In genomic region chr20:57654998-57655811, GRCh38 we compare ENCODE assay signal across 11 cellular contexts. TPM values are rescaled to one million over a fixed set of nuclear protein-coding genes. Genes with fewer than 3 reads are reported as not detected.
DNase-seq lines count a peak whose midpoint lies in the region; ATAC-seq, FAIRE-seq and TF ChIP-seq lines count a peak whose summit lies in the region.
"Had no signal": no experiment of that assay in that cellular context is flagged by ENCODE, and none has a peak within 500 bp of the region (broad histone marks: within the 10 kb centered on the region; RNA-seq: fewer than 3 reads in every experiment).

No MANE protein-coding gene starts in this region.

- intact Hi-C loops in right lobe of liver (cut with DNase I) = loop anchor here in 1 of 2 donors (5.0 to 10.0 kb wide), 2 partner anchors 440 to 522 kb away; no protein-coding TSS in a partner anchor
- intact Hi-C loops in HepG2 (cut with micrococcal nuclease; ENCODE audit: unreplicated experiment) = loop anchor here (1.0 kb wide), 3 partner anchors 432 to 554 kb away; no protein-coding TSS in a partner anchor
- intact Hi-C loops in K562 (cut with micrococcal nuclease) = loop anchor here (1.0 to 10.0 kb wide), 5 partner anchors 58 to 524 kb away; no protein-coding TSS in a partner anchor

- H4K20me1 ChIP-seq in HepG2 (ENCODE audit: insufficient read depth, low read length) (peaks cover 3% of the 10 kb centered on the region; the same call in 1 of the 2 replicates), K562 (replicated peaks; ENCODE audit: control insufficient read depth, insufficient read depth, low read length) (0 out of 2 replicates have a peak, but pooled peaks cover 9% of the 10 kb centered on the region)

- FAIRE-seq in HepG2 (lab: Jason Lieb, UNC) (no peak), K562 (lab: Jason Lieb, UNC) (no peak)
- FAIRE-seq: colon, small intestine had no signal

- WGBS in right lobe of liver (ENCODE audit: insufficient coverage, low coverage, low lambda C conversion rate, missing lambda C conversion rate) = 60% methylated on average over 10 of the region's 22 CpGs
- 7% methylated on average over 22 of the region's 22 CpGs for WGBS in HepG2 (ENCODE audit: low lambda C conversion rate)
- WGBS in K562 (ENCODE audit: insufficient coverage, low coverage, missing lambda C conversion rate) = 3% methylated on average over 19 of the region's 22 CpGs
- 82 to 86% methylated on average over 22 of the region's 22 CpGs for WGBS in lung, 2 donors

- CTCF ChIA-PET in HepG2 (lab: Yijun Ruan, JAX; ENCODE audit: low intra/inter-chr PET ratio, low total read pairs) = interaction anchor here (1.2 to 3.1 kb wide), 4 partner anchors 431 to 555 kb away, joined by 6 to 46 read pairs (median 19); no protein-coding TSS in a partner anchor
- CTCF ChIA-PET in K562 (lab: Yijun Ruan, JAX; ENCODE audit: low intra/inter-chr PET ratio) = interaction anchor here (1.1 to 3.1 kb wide), 4 partner anchors 58 to 555 kb away, joined by 3 to 32 read pairs (median 10); no protein-coding TSS in a partner anchor

- POLR2A ChIA-PET in HepG2 (lab: Yijun Ruan, JAX) (no interaction called here), K562 (lab: Yijun Ruan, JAX) (interaction anchor here (0.5 to 1.0 kb wide), 5 partner anchors 12 to 547 kb away, joined by 3 to 4 read pairs (median 3); no protein-coding TSS in a partner anchor)

- H3K4me1 ChIP-seq in right lobe of liver (no peaks in the 10 kb centered on the region), HepG2 (ENCODE audit: insufficient read depth, low read length) (peaks cover 13% of the 10 kb centered on the region), K562 (replicated peaks in 1 of 2; ENCODE audit: control insufficient read depth in 2 of 2, insufficient read depth in 2 of 2, low read length in 2 of 2) (peaks cover 0 to 18% of the 10 kb centered on the region in 2 experiments; a peak in 1 of 5 replicates), lung (ENCODE audit: control insufficient read depth in 2 of 2, insufficient read depth in 2 of 2, low read length in 2 of 2) (no peaks in the 10 kb centered on the region)

- BruUV-seq in HepG2 (replicated peaks; lab: Mats Ljungman, UMichigan) = no TSS peak
- BruUV-seq in K562 (replicated peaks; lab: Mats Ljungman, UMichigan) = no TSS peak

- H2AFZ ChIP-seq in HepG2 (ENCODE audit: low read length) (no peak overlapping the region), K562 (ENCODE audit: low read depth, low read length) (no peak overlapping the region)

- H3K27me3 ChIP-seq in right lobe of liver (no peaks in the 10 kb centered on the region), HepG2 (ENCODE audit: control insufficient read depth in 1 of 2, insufficient read depth in 2 of 2, low read length in 2 of 2) (peaks cover 36 to 97% of the 10 kb centered on the region in 2 experiments), K562 (ENCODE audit: control insufficient read depth in 2 of 2, insufficient read depth in 2 of 2, low read length in 2 of 2) (peaks cover 30 to 82% of the 10 kb centered on the region in 2 experiments; a peak in 3 of 5 replicates), lung (ENCODE audit: control insufficient read depth, insufficient read depth) (no peaks in the 10 kb centered on the region)

- peak in 2 of 3 donors; percentile 10 to 42 for DNase-seq in right lobe of liver
- DNase-seq in HepG2 (ENCODE audit: low spot score) = no peak
- peak in 1 of 4 experiments; percentile 10 for DNase-seq in K562 (ENCODE audit: extremely low read depth in 1 of 4, low spot score in 3 of 4)
- DNase-seq in lung (ENCODE audit: low spot score) = peak; percentile 28
- DNase-seq in GOT3 (lab: John Stamatoyannopoulos, UW) = no peak
- DNase-seq in NCI-H510A (lab: John Stamatoyannopoulos, UW) = no peak
- no peak for DNase-seq in activated CD4-positive, alpha-beta T cell treated with anti-CD3 and anti-CD28 coated beads, Interleukin-2, amount 50 U/mL, for 1 hour

- H3K9ac ChIP-seq in HepG2 (ENCODE audit: insufficient read depth, low read depth, low read length) (no peak overlapping the region), K562 (ENCODE audit: insufficient read depth in 1 of 2, low read depth in 2 of 2, low read length in 2 of 2) (no peak overlapping the region)

- H3K4me2 ChIP-seq in HepG2 (ENCODE audit: low read depth, low read length) (no peak overlapping the region), K562 (ENCODE audit: insufficient read depth, low read length) (no peak overlapping the region)

- H3K27ac ChIP-seq in right lobe of liver = no peak overlapping the region
- no peak overlapping the region for H3K27ac ChIP-seq in HepG2 (ENCODE audit: extremely low read length, insufficient read depth, low read length)
- no peak overlapping the region for H3K27ac ChIP-seq in K562 (ENCODE audit: extremely low read depth, low read depth, low read length)
- no peak overlapping the region for H3K27ac ChIP-seq in lung (ENCODE audit: low read depth in 1 of 2, low read length in 1 of 2)

- H3K9me1 ChIP-seq in K562 (ENCODE audit: control insufficient read depth, insufficient read depth, low read length) = no peaks in the 10 kb centered on the region

- in situ Hi-C loops in HepG2 (cut with HindIII; ENCODE audit: extremely low pct_ligation_motif_present, low pct_unique_long_range_greater_than_20kb) = loop anchor here (5.0 kb wide), 2 partner anchors 432 to 522 kb away; no protein-coding TSS in a partner anchor
- in situ Hi-C loops in K562 (cut with MboI) = no loop called here

- H3K9me3 ChIP-seq in right lobe of liver (no peaks in the 10 kb centered on the region), HepG2 (ENCODE audit: low read length) (no peaks in the 10 kb centered on the region), K562 (replicated peaks; ENCODE audit: control insufficient read depth, insufficient read depth, low read depth, low read length) (no peaks in the 10 kb centered on the region), lung (ENCODE audit: control insufficient read depth in 2 of 2, insufficient read depth in 1 of 2, low read length in 1 of 2) (no peaks in the 10 kb centered on the region)

- H3K4me3 ChIP-seq in right lobe of liver (no peak overlapping the region), HepG2 (replicated peaks in 1 of 3; ENCODE audit: insufficient read depth in 1 of 3, low read depth in 2 of 3, low read length in 3 of 3) (no peak overlapping the region), K562 (no peak overlapping the region), lung (no peak overlapping the region)

- TF ChIP-seq EP300 in HepG2 (IDR thresholded peaks at IDR 0.05; ENCODE audit: low read depth in 2 of 2, low read length in 2 of 2) (no peak), HepG2 (CRISPR knock-in tag; IDR thresholded peaks at IDR 0.05; ENCODE audit: borderline replicate concordance) (no peak), K562 (IDR thresholded peaks at IDR 0.05; ENCODE audit: low read length) (no peak; the same call in 1 of the 2 replicates)

- TF ChIP-seq POLR2A in right lobe of liver (IDR thresholded peaks at IDR 0.05) = no peak
- no peak for TF ChIP-seq POLR2A in HepG2 (IDR thresholded peaks at IDR 0.05; ENCODE audit: insufficient read depth in 1 of 2, low read depth in 2 of 2, low read length in 2 of 2)
- TF ChIP-seq POLR2A in K562 (conservative IDR thresholded peaks at IDR 0.05) = no peak

- ATAC-seq in right lobe of liver (no peak), HepG2 (no peak), K562 (peak; percentile 53), lung (ENCODE audit: insufficient read depth, low FRiP score) (no peak), HG02970 (IDR thresholded peaks at IDR 0.05; ENCODE audit: low FRiP score, unreplicated experiment) (no peak)

- H3K36me3 ChIP-seq in right lobe of liver = no peaks in the 10 kb centered on the region
- H3K36me3 ChIP-seq in HepG2 (replicated peaks in 1 of 2; ENCODE audit: control insufficient read depth in 1 of 2, insufficient read depth in 2 of 2, low read length in 2 of 2) = no peaks in the 10 kb centered on the region
- H3K36me3 ChIP-seq in K562 (ENCODE audit: control insufficient read depth, insufficient read depth, low read length) = no peaks in the 10 kb centered on the region
- H3K36me3 ChIP-seq in lung (ENCODE audit: control insufficient read depth in 2 of 2, insufficient read depth in 2 of 2, low read length in 2 of 2) = peaks cover 3 to 46% of the 10 kb centered on the region in 2 donors

- no peak for TF ChIP-seq RAD21 in HepG2 (CRISPR knock-in tag; IDR thresholded peaks at IDR 0.05)
- TF ChIP-seq RAD21 in K562 (CRISPR knock-in tag; conservative IDR thresholded peaks at IDR 0.05 in 1 of 2, IDR thresholded peaks at IDR 0.05 in 1 of 2) = no peak

- no peaks in the 10 kb centered on the region for H3K79me2 ChIP-seq in HepG2 (ENCODE audit: insufficient read depth, low read length)
- H3K79me2 ChIP-seq in K562 (ENCODE audit: control insufficient read depth, insufficient read depth, low read length) = no peaks in the 10 kb centered on the region

- no peak for TF ChIP-seq CTCF in right lobe of liver (IDR thresholded peaks at IDR 0.05)
- no peak for TF ChIP-seq CTCF in HepG2 (CRISPR knock-in tag; IDR thresholded peaks at IDR 0.05)
- no peak for TF ChIP-seq CTCF in K562 (IDR thresholded peaks at IDR 0.05 in 2 of 3, conservative IDR thresholded peaks at IDR 0.05 in 1 of 3; ENCODE audit: insufficient read depth in 2 of 3, low read depth in 1 of 3, low read length in 3 of 3)
- no peak for TF ChIP-seq CTCF in lung (IDR thresholded peaks at IDR 0.05; ENCODE audit: control extremely low read depth, extremely low read depth)

RNA-seq across cellular contexts. Expression of gene ZBP1, which starts 35.0 kb away (rescaled TPM):
- total RNA-seq in right lobe of liver (under 1 TPM in 4 of 6 experiments, not detected in 2; 0.14 to 0.75 (median 0.36) TPM), HepG2 (2016; rRNA removed; fragmentation: Illumina TruSeq; extraction: Trizol) (not detected in 2 replicates), K562 (2014; rRNA removed) (not detected in 2 replicates), K562 (2014; rRNA removed; fragmentation: Illumina TruSeq; extraction: Trizol) (not detected in 2 replicates), K562 (2015; rRNA removed; fragmentation: Illumina TruSeq; extraction: Trizol) (not detected in 2 replicates), K562 (2021) (not detected in 2 replicates), lung (1 to 10 TPM; 1.3 to 3.0 TPM)
- not detected in 2 replicates for total RNA-seq in HepG2 (2016; cell fraction: cytosol; rRNA removed; fragmentation: Illumina TruSeq; extraction: Trizol; ENCODE audit: low read depth)
- total RNA-seq in HepG2 (2016; cell fraction: insoluble cytoplasmic fraction; rRNA removed; fragmentation: Illumina TruSeq; extraction: Trizol) = not detected in 2 replicates
- total RNA-seq in HepG2 (2016; cell fraction: membrane; rRNA removed; fragmentation: Illumina TruSeq; extraction: Trizol) = not detected in 2 replicates
- total RNA-seq in HepG2 (2016; cell fraction: nucleus; rRNA removed; fragmentation: Illumina TruSeq; extraction: Trizol) = not detected in 2 replicates
- polyA plus RNA-seq in HepG2 (2011; rRNA removed) (not detected in 2 replicates), K562 (2011; rRNA removed) (not detected in 2 replicates), K562 (2014; fragmentation: Illumina TruSeq; extraction: Trizol) (not detected in 2 replicates), K562 (2014; fragmentation: Nextera tagmentation; extraction: Ambion mirVana) (not detected), K562 (2014; rRNA removed) (not detected in 2 replicates), lung (1 to 10 TPM; 1.9 to 5.3 TPM)
- polyA plus RNA-seq in HepG2 (2011; cell fraction: cytosol; rRNA removed) = not detected in 2 replicates
- not detected in 2 replicates for polyA plus RNA-seq in HepG2 (2011; cell fraction: nucleus; rRNA removed)
- polyA plus RNA-seq in HepG2 (2012) = not detected in 2 replicates
- not detected in 2 replicates for polyA plus RNA-seq in HepG2 (2016; cell fraction: cytosol; fragmentation: Illumina TruSeq; extraction: Trizol; ENCODE audit: low read depth)
- polyA plus RNA-seq in HepG2 (2016; cell fraction: insoluble cytoplasmic fraction; fragmentation: Illumina TruSeq; extraction: Trizol; ENCODE audit: low read depth) = not detected in 2 replicates
- not detected in 2 replicates for polyA plus RNA-seq in HepG2 (2016; cell fraction: membrane; fragmentation: Illumina TruSeq; extraction: Trizol; ENCODE audit: low read depth)
- not detected in 2 replicates for polyA plus RNA-seq in HepG2 (2016; cell fraction: nucleus; fragmentation: Illumina TruSeq; extraction: Trizol; ENCODE audit: insufficient read depth, low read depth)
- polyA minus RNA-seq in HepG2 (2011; rRNA and poly(A)+ RNA removed; ENCODE audit: low replicate concordance) = not detected in 2 replicates
- polyA minus RNA-seq in HepG2 (2011; cell fraction: cytosol; rRNA and poly(A)+ RNA removed) = not detected in 2 replicates
- polyA minus RNA-seq in HepG2 (2011; cell fraction: nucleus; rRNA and poly(A)+ RNA removed) = not detected in 2 replicates
- total RNA-seq in K562 (2011; cell fraction: chromatin; rRNA removed; ENCODE audit: low replicate concordance) = not detected in 2 replicates
- not detected in 2 replicates for total RNA-seq in K562 (2011; cell fraction: nucleolus; rRNA removed)
- not detected in 2 replicates for total RNA-seq in K562 (2011; cell fraction: nucleoplasm; rRNA removed)
- not detected in 2 replicates for polyA plus RNA-seq in K562 (2011; cell fraction: cytosol; rRNA removed)
- not detected in 2 replicates for polyA plus RNA-seq in K562 (2011; cell fraction: nucleus; rRNA removed)
- not detected in 2 replicates for polyA plus RNA-seq in K562 (2012)
- not detected in 2 replicates for polyA minus RNA-seq in K562 (2011; rRNA and poly(A)+ RNA removed)
- polyA minus RNA-seq in K562 (2011; cell fraction: cytosol; rRNA and poly(A)+ RNA removed) = not detected in 2 replicates
- polyA minus RNA-seq in K562 (2011; cell fraction: nucleus; rRNA and poly(A)+ RNA removed) = not detected in 2 replicates
- total RNA-seq: HFFc6 had no signal

RNA-seq across cellular contexts. Expression of gene PMEPA1, which starts 54.6 kb away (rescaled TPM):
- total RNA-seq in right lobe of liver = 1 to 10 TPM in 4 of 6 experiments, under 1 TPM in 2; 0.50 to 2.3 (median 1.4) TPM
- not detected in 2 replicates for total RNA-seq in HepG2 (2016; rRNA removed; fragmentation: Illumina TruSeq; extraction: Trizol)
- not detected in 2 replicates for total RNA-seq in HepG2 (2016; cell fraction: cytosol; rRNA removed; fragmentation: Illumina TruSeq; extraction: Trizol; ENCODE audit: low read depth)
- not detected in 2 replicates for total RNA-seq in HepG2 (2016; cell fraction: insoluble cytoplasmic fraction; rRNA removed; fragmentation: Illumina TruSeq; extraction: Trizol)
- total RNA-seq in HepG2 (2016; cell fraction: membrane; rRNA removed; fragmentation: Illumina TruSeq; extraction: Trizol) = 0.31 TPM in 1 of 2 replicates, not detected in the other
- total RNA-seq in HepG2 (2016; cell fraction: nucleus; rRNA removed; fragmentation: Illumina TruSeq; extraction: Trizol) = not detected in 2 replicates
- 0.08 TPM in 1 of 2 replicates, not detected in the other for polyA plus RNA-seq in HepG2 (2011; rRNA removed)
- polyA plus RNA-seq in HepG2 (2011; cell fraction: cytosol; rRNA removed) = 0.03 TPM in 1 of 2 replicates, not detected in the other
- 0.12 and 0.16 TPM in 2 replicates for polyA plus RNA-seq in HepG2 (2011; cell fraction: nucleus; rRNA removed)
- not detected in 2 replicates for polyA plus RNA-seq in HepG2 (2012)
- polyA plus RNA-seq in HepG2 (2016; cell fraction: cytosol; fragmentation: Illumina TruSeq; extraction: Trizol; ENCODE audit: low read depth) = not detected in 2 replicates
- polyA plus RNA-seq in HepG2 (2016; cell fraction: insoluble cytoplasmic fraction; fragmentation: Illumina TruSeq; extraction: Trizol; ENCODE audit: low read depth) = not detected in 2 replicates
- 0.15 TPM in 1 of 2 replicates, not detected in the other for polyA plus RNA-seq in HepG2 (2016; cell fraction: membrane; fragmentation: Illumina TruSeq; extraction: Trizol; ENCODE audit: low read depth)
- not detected in 2 replicates for polyA plus RNA-seq in HepG2 (2016; cell fraction: nucleus; fragmentation: Illumina TruSeq; extraction: Trizol; ENCODE audit: insufficient read depth, low read depth)
- polyA minus RNA-seq in HepG2 (2011; rRNA and poly(A)+ RNA removed; ENCODE audit: low replicate concordance) = 0.20 and 7.8 TPM in 2 replicates
- 0.53 TPM in 1 of 2 replicates, not detected in the other for polyA minus RNA-seq in HepG2 (2011; cell fraction: cytosol; rRNA and poly(A)+ RNA removed)
- 0.39 TPM in 1 of 2 replicates, not detected in the other for polyA minus RNA-seq in HepG2 (2011; cell fraction: nucleus; rRNA and poly(A)+ RNA removed)
- total RNA-seq in K562 (2011; cell fraction: chromatin; rRNA removed; ENCODE audit: low replicate concordance) = not detected in 2 replicates
- total RNA-seq in K562 (2011; cell fraction: nucleolus; rRNA removed) = not detected in 2 replicates
- total RNA-seq in K562 (2011; cell fraction: nucleoplasm; rRNA removed) = not detected in 2 replicates
- total RNA-seq in K562 (2014; rRNA removed) = not detected in 2 replicates
- total RNA-seq in K562 (2014; rRNA removed; fragmentation: Illumina TruSeq; extraction: Trizol) = not detected in 2 replicates
- total RNA-seq in K562 (2015; rRNA removed; fragmentation: Illumina TruSeq; extraction: Trizol) = not detected in 2 replicates
- 0.16 and 0.20 TPM in 2 replicates for total RNA-seq in K562 (2021)
- not detected in 2 replicates for polyA plus RNA-seq in K562 (2011; rRNA removed)
- polyA plus RNA-seq in K562 (2011; cell fraction: cytosol; rRNA removed) = not detected in 2 replicates
- not detected in 2 replicates for polyA plus RNA-seq in K562 (2011; cell fraction: nucleus; rRNA removed)
- 0.03 TPM in 1 of 2 replicates, not detected in the other for polyA plus RNA-seq in K562 (2012)
- polyA plus RNA-seq in K562 (2014; fragmentation: Illumina TruSeq; extraction: Trizol) = not detected in 2 replicates
- polyA plus RNA-seq in K562 (2014; fragmentation: Nextera tagmentation; extraction: Ambion mirVana) = not detected
- polyA plus RNA-seq in K562 (2014; rRNA removed) = not detected in 2 replicates
- polyA minus RNA-seq in K562 (2011; rRNA and poly(A)+ RNA removed) = not detected in 2 replicates
- not detected in 2 replicates for polyA minus RNA-seq in K562 (2011; cell fraction: cytosol; rRNA and poly(A)+ RNA removed)
- not detected in 2 replicates for polyA minus RNA-seq in K562 (2011; cell fraction: nucleus; rRNA and poly(A)+ RNA removed)
- total RNA-seq in lung = 10 to 100 TPM in 1 of 2 donors, 1 to 10 TPM in 1; 10.0 to 44.0 TPM
- 10 to 100 TPM; 10.7 to 37.1 TPM for polyA plus RNA-seq in lung

Comparison
In these comparisons a context has a peak if more than half of its experiments do, and no peak if none do; other contexts are left out.
1. DNase-seq: peak in right lobe of liver (2 of 3) and lung (single experiment); none in HepG2 (single experiment), GOT3 (single experiment), NCI-H510A (single experiment) and activated CD4-positive, alpha-beta T cell treated with anti-CD3 and anti-CD28 coated beads, Interleukin-2, amount 50 U/mL, for 1 hour (single experiment).